In the genomic region with DNA sequence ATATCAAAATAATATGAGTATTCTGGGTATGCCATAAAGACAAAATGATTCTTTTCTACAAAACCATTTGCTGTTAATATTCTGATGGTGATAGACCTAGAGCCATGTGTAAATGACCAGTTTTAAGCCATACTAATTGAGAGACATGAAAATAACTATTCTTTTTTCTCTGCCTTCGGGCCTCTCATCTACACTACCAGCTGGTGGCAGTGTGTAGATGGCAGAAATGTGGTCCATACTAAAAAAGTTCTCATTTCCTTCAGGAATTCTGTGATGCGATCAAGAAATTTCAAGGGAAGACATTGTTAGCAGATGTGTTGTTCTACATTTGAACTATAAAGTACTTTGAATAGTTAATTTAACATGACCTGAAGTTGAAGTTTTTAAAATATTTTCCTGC, we compare ENCODE assay signal across 14 cellular contexts.
DNase-seq lines count a peak whose midpoint lies in the region; ATAC-seq and TF ChIP-seq lines count a peak whose summit lies in the region.
"Had no signal": no experiment of that assay in that cellular context is flagged by ENCODE, and none has a peak within 500 bp of the region (broad histone marks: within the 10 kb centered on the region; RNA-seq: fewer than 3 reads in every experiment).

No MANE protein-coding gene starts in this region.

- H3K27ac ChIP-seq in MM.1S (ENCODE audit: low read length) (no peak overlapping the region), brain microvascular endothelial cell (no peak overlapping the region), osteoblast (ENCODE audit: low read depth, low read length) (no peak overlapping the region), neuronal stem cell (replicated peaks; ENCODE audit: low read length) (no peak overlapping the region)
- H3K27ac ChIP-seq: Peyer's patch, sigmoid colon, testis had no signal

- no peak overlapping the region for H3K23ac ChIP-seq in neuronal stem cell (ENCODE audit: low read depth, low read length, poor library complexity)

- no peak overlapping the region for H3K18ac ChIP-seq in neuronal stem cell (ENCODE audit: low read length)

- in situ Hi-C loops in brain microvascular endothelial cell (cut with HindIII; ENCODE audit: low pct_ligation_motif_present, low sequenced_read_pairs) = no loop called here

- H3K9me3 ChIP-seq in MM.1S (replicated peaks; ENCODE audit: insufficient read depth, low read length) (no peaks in the 10 kb centered on the region), osteoblast (ENCODE audit: low read depth, low read length) (no peaks in the 10 kb centered on the region), neuronal stem cell (replicated peaks in 1 of 2; ENCODE audit: control insufficient read depth in 2 of 2, insufficient read depth in 1 of 2, low read depth in 1 of 2, low read length in 2 of 2) (no peaks in the 10 kb centered on the region)
- H3K9me3 ChIP-seq: Caco-2, Peyer's patch, testis had no signal

- H2BK12ac ChIP-seq in neuronal stem cell (ENCODE audit: low read length) = no peak overlapping the region

- no peak overlapping the region for H3K14ac ChIP-seq in neuronal stem cell (ENCODE audit: low read length)

- no peak overlapping the region for H2BK5ac ChIP-seq in neuronal stem cell (ENCODE audit: low read length)

- H3K4me2 ChIP-seq in MM.1S (ENCODE audit: low read depth, low read length) (no peak overlapping the region), osteoblast (ENCODE audit: insufficient read depth, low read length) (no peak overlapping the region), neuronal stem cell (ENCODE audit: insufficient read depth, low read length, poor library complexity, severe bottlenecking) (no peak overlapping the region)

- H3K79me2 ChIP-seq in MM.1S (ENCODE audit: low read length) (no peaks in the 10 kb centered on the region), osteoblast (ENCODE audit: insufficient read depth, low read length) (no peaks in the 10 kb centered on the region)

- H4K8ac ChIP-seq in neuronal stem cell (ENCODE audit: low read depth, low read length) = no peak overlapping the region

- no peak overlapping the region for H2BK120ac ChIP-seq in neuronal stem cell (ENCODE audit: low read depth, low read length)

- H3K36me3 ChIP-seq in MM.1S (replicated peaks; ENCODE audit: insufficient read depth, low read length) (no peaks in the 10 kb centered on the region), brain microvascular endothelial cell (replicated peaks) (no peaks in the 10 kb centered on the region), osteoblast (ENCODE audit: insufficient read depth, low read length) (no peaks in the 10 kb centered on the region), neuronal stem cell (replicated peaks in 1 of 2; ENCODE audit: control insufficient read depth in 2 of 2, insufficient read depth in 2 of 2, low read length in 2 of 2) (no peaks in the 10 kb centered on the region)
- H3K36me3 ChIP-seq: Peyer's patch, sigmoid colon had no signal

- no peak overlapping the region for H2BK15ac ChIP-seq in neuronal stem cell (ENCODE audit: low read length)

- DNase-seq in ELR (ENCODE audit: low read depth) (peak; percentile 20), MM.1S (peak; percentile 9), brain microvascular endothelial cell (peak; percentile 1), osteoblast (ENCODE audit: insufficient read length, low spot score, missing footprints) (peak; percentile 4), neuronal stem cell (ENCODE audit: low spot score) (no peak)
- DNase-seq in stimulated activated CD4-positive, alpha-beta T cell treated with anti-CD3 and anti-CD28 coated beads, Interleukin-4, amount 100 ng/mL, for 1 hour = no peak
- DNase-seq: activated CD4-positive, alpha-beta memory T cell treated with anti-CD3 and anti-CD28 coated beads for 36 hours; activated effector memory CD4-positive, alpha-beta T cell treated with anti-CD3 and anti-CD28 coated beads, Interleukin-2, amount 50 U/mL, for 16 hours; Caco-2; NCI-H187 treated with DMSO at 0.1 percent for 48 hours; Peyer's patch; sigmoid colon; testis had no signal

- TF ChIP-seq CTCF in MM.1S (IDR thresholded peaks at IDR 0.05; ENCODE audit: low read length) (peak; percentile 49), brain microvascular endothelial cell (IDR thresholded peaks at IDR 0.05; ENCODE audit: low read depth, low read length, missing control alignments) (peak; percentile 59), osteoblast (IDR thresholded peaks at IDR 0.05; ENCODE audit: extremely low read depth, low read depth, low read length) (no peak)

- no peaks in the 10 kb centered on the region for H3F3A ChIP-seq in MM.1S (ENCODE audit: insufficient read depth, low read length)

- H3K9ac ChIP-seq in MM.1S (ENCODE audit: low read length) (no peak overlapping the region), neuronal stem cell (ENCODE audit: low read depth, low read length, poor library complexity) (no peak overlapping the region)

- H3K9me2 ChIP-seq in MM.1S (replicated peaks; ENCODE audit: insufficient read depth, low read length) = no peaks in the 10 kb centered on the region

- H3K4me3 ChIP-seq in MM.1S (ENCODE audit: low read length) (no peak overlapping the region), brain microvascular endothelial cell (ENCODE audit: low read depth, low read length) (no peak overlapping the region), osteoblast (ENCODE audit: insufficient read depth, low read length) (no peak overlapping the region), neuronal stem cell (ENCODE audit: low read length in 2 of 2) (no peak overlapping the region)
- H3K4me3 ChIP-seq: Peyer's patch, sigmoid colon, testis had no signal

- ATAC-seq in GM18498 (IDR thresholded peaks at IDR 0.05; ENCODE audit: unreplicated experiment) = no peak

- H2AFZ ChIP-seq in MM.1S (ENCODE audit: low read length) (no peak overlapping the region), osteoblast (ENCODE audit: low read length) (no peak overlapping the region), neuronal stem cell (ENCODE audit: low read length) (no peak overlapping the region)

- no peak overlapping the region for H2AK5ac ChIP-seq in neuronal stem cell (ENCODE audit: low read depth, low read length)

- H3K4me1 ChIP-seq in MM.1S (ENCODE audit: low read length) (no peaks in the 10 kb centered on the region), osteoblast (ENCODE audit: insufficient read depth, low read length) (no peaks in the 10 kb centered on the region), neuronal stem cell (ENCODE audit: control insufficient read depth in 2 of 2, insufficient read depth in 1 of 2, low read depth in 1 of 2, low read length in 2 of 2) (no peaks in the 10 kb centered on the region)
- H3K4me1 ChIP-seq: Caco-2, Peyer's patch, sigmoid colon, testis had no signal

- no peak overlapping the region for H4K91ac ChIP-seq in neuronal stem cell (ENCODE audit: low read depth, low read length, poor library complexity)

- no CpG with 5 or more reads among the region's 2 CpGs for WGBS in neuronal stem cell (ENCODE audit: extremely low coverage in 2 of 2, insufficient read length in 2 of 2, insufficient replicate concordance in 1 of 2), 2 donors

- H3K27me3 ChIP-seq in MM.1S (replicated peaks; ENCODE audit: insufficient read depth, low read length) (no peaks in the 10 kb centered on the region), brain microvascular endothelial cell (replicated peaks) (no peaks in the 10 kb centered on the region), osteoblast (ENCODE audit: insufficient read depth, low read length) (no peaks in the 10 kb centered on the region), neuronal stem cell (ENCODE audit: control insufficient read depth in 3 of 3, insufficient read depth in 3 of 3, low read depth in 1 of 3, low read length in 3 of 3) (no peaks in the 10 kb centered on the region)
- H3K27me3 ChIP-seq: Peyer's patch, sigmoid colon, testis had no signal

- no peaks in the 10 kb centered on the region for H3K79me1 ChIP-seq in neuronal stem cell (ENCODE audit: low read depth, low read length)

- H4K20me1 ChIP-seq in MM.1S (ENCODE audit: insufficient read depth, low read length) = no peaks in the 10 kb centered on the region
- no peaks in the 10 kb centered on the region for H4K20me1 ChIP-seq in osteoblast (ENCODE audit: insufficient read depth, low read length)

- no peak overlapping the region for H3K4ac ChIP-seq in neuronal stem cell (ENCODE audit: low read length)

Comparison
In these comparisons a context has a peak if more than half of its experiments do, and no peak if none do; other contexts are left out.
1. DNase-seq: peak in ELR (single experiment), MM.1S (single experiment), brain microvascular endothelial cell (single experiment) and osteoblast (single experiment); none in neuronal stem cell (single experiment) and stimulated activated CD4-positive, alpha-beta T cell treated with anti-CD3 and anti-CD28 coated beads, Interleukin-4, amount 100 ng/mL, for 1 hour (single experiment).